In the genomic region with DNA sequence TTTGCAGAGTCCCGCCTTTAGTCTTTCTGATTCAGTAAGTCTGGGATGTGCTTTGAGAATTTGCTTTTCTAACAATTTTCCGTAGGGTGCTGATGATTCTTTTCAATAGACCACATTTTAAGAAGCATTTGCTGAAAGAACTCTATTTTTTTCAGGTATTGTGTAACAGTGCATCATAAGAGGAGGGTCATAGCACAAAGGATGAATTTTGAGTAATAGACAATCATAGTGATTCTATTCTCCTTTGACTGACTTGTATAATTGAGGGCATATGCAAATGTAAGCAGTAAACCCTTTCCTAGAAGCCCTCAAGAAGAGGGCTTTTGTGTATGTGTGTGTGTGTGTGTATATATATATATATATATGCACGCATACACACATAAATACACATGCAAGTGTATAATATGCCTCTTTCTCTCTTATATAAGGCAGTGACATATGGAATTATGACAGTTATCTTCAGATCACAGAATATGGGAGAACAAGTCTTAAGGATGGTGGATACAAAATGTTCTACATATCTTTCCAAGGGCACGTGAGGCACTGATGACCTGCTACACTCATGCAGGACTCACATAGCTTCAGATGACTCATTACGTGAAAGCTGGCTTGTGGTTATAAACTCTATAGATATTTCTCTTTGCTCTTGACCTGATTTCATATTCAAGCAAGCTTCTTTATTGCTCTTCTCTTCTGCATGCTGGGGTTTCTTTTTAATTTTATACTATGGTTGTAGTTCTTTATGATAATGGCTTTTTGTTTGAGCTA, we compare ENCODE assay signal across 8 cellular contexts. TPM values are rescaled to one million over a fixed set of nuclear protein-coding genes. Genes with fewer than 3 reads are reported as not detected.
DNase-seq lines count a peak whose midpoint lies in the region; ATAC-seq and TF ChIP-seq lines count a peak whose summit lies in the region.

No MANE protein-coding gene starts in this region.

- no peaks in the 10 kb centered on the region for H3K36me3 ChIP-seq in uterus

- peaks cover 2% of the 10 kb centered on the region for H3K27me3 Mint-ChIP-seq in activated CD4-positive, alpha-beta memory T cell treated with anti-CD3 and anti-CD28 coated beads for 36 hours
- no peaks in the 10 kb centered on the region for H3K27me3 Mint-ChIP-seq in natural killer cell (ENCODE audit: low read depth in 2 of 2)
- H3K27me3 Mint-ChIP-seq in nephron progenitor cell (ENCODE audit: low read depth, poor library complexity): no peaks in the 10 kb centered on the region

- H3K4me3 ChIP-seq in AG04450 (ENCODE audit: low read depth, low read length) (no peak overlapping the region), uterus (peak overlapping the region in 1 of 2 donors; percentile 31)

- no peak overlapping the region for H3K27ac Mint-ChIP-seq in activated CD4-positive, alpha-beta memory T cell treated with anti-CD3 and anti-CD28 coated beads for 36 hours
- H3K27ac Mint-ChIP-seq in natural killer cell (peak overlapping the region; percentile 12 to 72), nephron progenitor cell (no peak overlapping the region)

- DNase-seq in AG04450 (ENCODE audit: low read depth, low spot score): peak; percentile 79
- peak; percentile 18 for DNase-seq in activated CD4-positive, alpha-beta memory T cell treated with anti-CD3 and anti-CD28 coated beads for 36 hours
- DNase-seq in natural killer cell: no peak
- no peak for DNase-seq in nephron progenitor cell
- no peak for DNase-seq in uterus
- DNase-seq in NCI-H2107 (lab: John Stamatoyannopoulos, UW): no peak

- TF ChIP-seq CTCF in AG04450 (IDR thresholded peaks at IDR 0.05; ENCODE audit: low read depth, low read length) (no peak), natural killer cell (IDR thresholded peaks at IDR 0.05) (no peak), nephron progenitor cell (IDR thresholded peaks at IDR 0.05) (no peak), uterus (IDR thresholded peaks at IDR 0.05) (no peak)

- no peak overlapping the region for H3K4me3 Mint-ChIP-seq in activated CD4-positive, alpha-beta memory T cell treated with anti-CD3 and anti-CD28 coated beads for 36 hours
- H3K4me3 Mint-ChIP-seq in natural killer cell: no peak overlapping the region
- H3K4me3 Mint-ChIP-seq in nephron progenitor cell: no peak overlapping the region

- H3K27ac ChIP-seq in AG04450 (ENCODE audit: low read depth, low read length) (no peak overlapping the region), uterus (peak overlapping the region in 1 of 2 donors; percentile 23)

- no peak for TF ChIP-seq POLR2A in uterus (IDR thresholded peaks at IDR 0.05)

- H3K27me3 ChIP-seq in AG04450 (ENCODE audit: control insufficient read depth, insufficient read depth, low read length): no peaks in the 10 kb centered on the region
- no peaks in the 10 kb centered on the region for H3K27me3 ChIP-seq in uterus

- no peaks in the 10 kb centered on the region for H3K36me3 Mint-ChIP-seq in activated CD4-positive, alpha-beta memory T cell treated with anti-CD3 and anti-CD28 coated beads for 36 hours
- H3K36me3 Mint-ChIP-seq in natural killer cell (no peaks in the 10 kb centered on the region), nephron progenitor cell (ENCODE audit: low read depth) (no peaks in the 10 kb centered on the region)

- POLR2A ChIA-PET in AG04450 (lab: Yijun Ruan, JAX): interaction anchor here (0.6 to 0.7 kb wide), 3 partner anchors 11 to 143 kb away, joined by 4 to 9 read pairs (median 4); no protein-coding TSS in a partner anchor
- POLR2A ChIA-PET in activated CD4-positive, alpha-beta memory T cell treated with anti-CD3 and anti-CD28 coated beads for 36 hours (lab: Charles Lee): no interaction called here

- no peaks in the 10 kb centered on the region for H3K9me3 ChIP-seq in AG04450 (ENCODE audit: control insufficient read depth, insufficient read depth, low read length)
- no peaks in the 10 kb centered on the region for H3K9me3 ChIP-seq in uterus

- peaks cover 0 to 6% of the 10 kb centered on the region in 2 donors for H3K4me1 ChIP-seq in uterus

- CTCF ChIA-PET in AG04450 (lab: Charles Lee): interaction anchor here (0.6 to 1.1 kb wide), 5 partner anchors 23 to 1758 kb away, joined by 3 to 7 read pairs (median 3); no protein-coding TSS in a partner anchor
- CTCF ChIA-PET in activated CD4-positive, alpha-beta memory T cell treated with anti-CD3 and anti-CD28 coated beads for 36 hours (lab: Charles Lee): no interaction called here

- peaks cover 38% of the 10 kb centered on the region for H3K4me1 Mint-ChIP-seq in activated CD4-positive, alpha-beta memory T cell treated with anti-CD3 and anti-CD28 coated beads for 36 hours (ENCODE audit: low read depth)
- peaks cover 43 to 46% of the 10 kb centered on the region in 2 donors for H3K4me1 Mint-ChIP-seq in natural killer cell
- H3K4me1 Mint-ChIP-seq in nephron progenitor cell: no peaks in the 10 kb centered on the region

- no peaks in the 10 kb centered on the region for H3K9me3 Mint-ChIP-seq in activated CD4-positive, alpha-beta memory T cell treated with anti-CD3 and anti-CD28 coated beads for 36 hours
- no peaks in the 10 kb centered on the region for H3K9me3 Mint-ChIP-seq in natural killer cell
- H3K9me3 Mint-ChIP-seq in nephron progenitor cell: no peaks in the 10 kb centered on the region

- ATAC-seq in GM19043 (IDR thresholded peaks at IDR 0.05; ENCODE audit: low read depth, unreplicated experiment) (peak; percentile 90), HG03097 (IDR thresholded peaks at IDR 0.05; ENCODE audit: low FRiP score, unreplicated experiment) (peak; percentile 94), natural killer cell (peak; percentile 33 to 66 (median 44))

- intact Hi-C loops in activated CD4-positive, alpha-beta memory T cell treated with anti-CD3 and anti-CD28 coated beads for 36 hours (cut with micrococcal nuclease): loop anchor here (1.0 kb wide), 1 partner anchor 9 kb away; no protein-coding TSS in a partner anchor
- intact Hi-C loops in natural killer cell (cut with micrococcal nuclease): no loop called here
- intact Hi-C loops in uterus (cut with DNase I; ENCODE audit: low total_unique reads): no loop called here

RNA-seq across cellular contexts. Expression of gene PLSCR1, which starts 6.5 kb away (rescaled TPM):
- polyA plus RNA-seq in AG04450 (2011; rRNA removed): 33.7 and 40.4 TPM in 2 replicates
- 31.6 and 36.2 TPM in 2 replicates for polyA minus RNA-seq in AG04450 (2011; rRNA and poly(A)+ RNA removed)
- 10 to 100 TPM; 65.8 to 69.0 TPM for total RNA-seq in activated CD4-positive, alpha-beta memory T cell treated with anti-CD3 and anti-CD28 coated beads for 36 hours
- total RNA-seq in natural killer cell (10 to 100 TPM; 24.2 to 38.2 (median 35.2) TPM), uterus (100 to 1,000 TPM in 2 of 4 donors, 10 to 100 TPM in 2; 75.6 to 248 (median 116) TPM)

RNA-seq across cellular contexts. Expression of gene PLSCR5, which starts 54.2 kb away (rescaled TPM):
- polyA plus RNA-seq in AG04450 (2011; rRNA removed): not detected in 2 replicates
- not detected in 2 replicates for polyA minus RNA-seq in AG04450 (2011; rRNA and poly(A)+ RNA removed)
- total RNA-seq in activated CD4-positive, alpha-beta memory T cell treated with anti-CD3 and anti-CD28 coated beads for 36 hours: not detected
- total RNA-seq in natural killer cell (not detected), uterus (not detected)

Comparison
In these comparisons a context has a peak if more than half of its experiments do, and no peak if none do; other contexts are left out.
1. DNase-seq: peak in AG04450 (single experiment) and activated CD4-positive, alpha-beta memory T cell treated with anti-CD3 and anti-CD28 coated beads for 36 hours (single experiment); none in natural killer cell (single experiment), nephron progenitor cell (single experiment), uterus (0 of 2) and NCI-H2107 (single experiment).
2. ATAC-seq: peak in every context shown above with its lines; median percentile 94 in HG03097; 90 in GM19043; 44 in natural killer cell.
3. H3K27ac Mint-ChIP-seq: peak in natural killer cell (2 of 2); none in activated CD4-positive, alpha-beta memory T cell treated with anti-CD3 and anti-CD28 coated beads for 36 hours (single experiment) and nephron progenitor cell (single experiment).